Comparison of ENCODE assay signal across 1 cellular context in genomic region chr2:8494589-8494988, GRCh38.
TF ChIP-seq lines count a peak whose summit lies in the region.

No MANE protein-coding gene starts in this region.

TF ChIP-seq in IMR-90, 13 proteins besides CTCF, POLR2A, EP300 and RAD21 (continued from another document):
- TF ChIP-seq USF2 (IDR thresholded peaks at IDR 0.05; ENCODE audit: low read depth, low read length) (no peak), BHLHE40 (IDR thresholded peaks at IDR 0.05; ENCODE audit: low read depth, low read length) (no peak), RCOR1 (IDR thresholded peaks at IDR 0.05; ENCODE audit: insufficient replicate concordance, low read length) (no peak)
